In the genomic region with DNA sequence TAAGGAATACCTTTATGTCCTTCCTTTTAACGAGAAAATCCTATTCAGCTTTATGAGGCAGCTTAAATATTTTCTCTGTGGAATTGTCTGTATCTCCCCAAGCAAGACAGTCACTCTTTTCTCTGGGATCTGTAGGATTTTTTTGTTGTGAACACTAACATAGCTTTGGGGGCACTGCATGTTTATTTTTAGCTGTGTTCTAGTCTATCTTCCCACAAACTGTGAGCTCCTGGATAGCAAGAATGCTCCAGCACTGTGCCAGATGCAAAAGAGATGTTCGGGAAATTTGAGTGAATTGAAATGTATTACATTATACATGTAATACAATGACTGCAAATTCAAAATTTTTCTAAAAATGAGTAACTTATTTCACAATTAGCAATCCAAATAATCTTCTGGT, we compare ENCODE assay signal across 24 cellular contexts.
"Had no signal": no experiment of that assay in that cellular context is flagged by ENCODE, and none has a peak within 500 bp of the region (broad histone marks: within the 10 kb centered on the region; RNA-seq: fewer than 3 reads in every experiment).

No MANE protein-coding gene starts in this region.

- H3K4me1 Mint-ChIP-seq: T-helper 17 cell had no signal

- H3K36me3 ChIP-seq: breast epithelium had no signal

- H3K27me3 Mint-ChIP-seq: activated naive CD8-positive, alpha-beta T cell treated with anti-CD3 and anti-CD28 coated beads, Interleukin-2, amount 10 ng/mL, durations not matched to agents 7 days and 5 days had no signal

- H3K4me1 ChIP-seq: breast epithelium had no signal

- H3K27ac Mint-ChIP-seq: activated CD8-positive, alpha-beta T cell treated with anti-CD3 and anti-CD28 coated beads, Interleukin-2, amount 10 ng/mL, durations not matched to agents 7 days and 5 days; activated naive CD8-positive, alpha-beta T cell treated with anti-CD3 and anti-CD28 coated beads, Interleukin-2, amount 10 ng/mL, durations not matched to agents 7 days and 5 days; T-helper 17 cell; WTC11 had no signal

- H3K36me3 Mint-ChIP-seq: activated naive CD8-positive, alpha-beta T cell treated with anti-CD3 and anti-CD28 coated beads, Interleukin-2, amount 10 ng/mL, durations not matched to agents 7 days and 5 days; WTC11 had no signal

- H3K4me3 Mint-ChIP-seq: activated CD8-positive, alpha-beta T cell treated with anti-CD3 and anti-CD28 coated beads, Interleukin-2, amount 10 ng/mL, durations not matched to agents 7 days and 5 days; activated naive CD8-positive, alpha-beta T cell treated with anti-CD3 and anti-CD28 coated beads, Interleukin-2, amount 10 ng/mL, durations not matched to agents 7 days and 5 days; T-helper 17 cell; WTC11 had no signal

- DNase-seq: activated CD4-positive, alpha-beta T cell treated with anti-CD3 and anti-CD28 coated beads for 48 hours; activated CD4-positive, alpha-beta T cell treated with anti-CD3 and anti-CD28 coated beads, Interleukin-2, amount 50 U/mL, for 4 hours; activated CD4-positive, CD25-positive, alpha-beta regulatory T cell treated with anti-CD3 and anti-CD28 coated beads, Interleukin-2, amount 50 U/mL, for 72 hours; activated CD8-positive, alpha-beta memory T cell treated with anti-CD3 and anti-CD28 coated beads, Interleukin-2, amount 50 U/mL, for 48 hours; activated CD8-positive, alpha-beta T cell treated with anti-CD3 and anti-CD28 coated beads, Interleukin-2, amount 10 ng/mL, durations not matched to agents 7 days and 5 days; activated naive CD4-positive, alpha-beta T cell treated with anti-CD3 and anti-CD28 coated beads, Interleukin-2, amount 50 U/mL, for 16 hours; activated naive CD8-positive, alpha-beta T cell treated with anti-CD3 and anti-CD28 coated beads, Interleukin-2, amount 10 ng/mL, durations not matched to agents 7 days and 5 days; activated T-cell treated with anti-CD3 and anti-CD28 coated beads, Interleukin-2, amount 50 U/mL, for 1 hour; aorta; caudate nucleus; NCI-H1048; NCI-H1417 treated with DMSO at 0.1 percent for 48 hours; NCI-H1694; NCI-H2029; NCI-H2107; NCI-H2171 treated with DMSO at 0.1 percent for 48 hours; NCI-H226; NCI-H82; NK-92 treated with Interleukin-12 subunit alpha and Interleukin-12 subunit beta, amount 100 ng/mL, for 24 hours; SHP77 treated with DMSO at 0.1 percent for 48 hours; T-helper 17 cell; T-helper 9 cell had no signal

- ATAC-seq: activated CD8-positive, alpha-beta T cell treated with anti-CD3 and anti-CD28 coated beads, Interleukin-2, amount 10 ng/mL, durations not matched to agents 7 days and 5 days; T-helper 17 cell; WTC11 had no signal

- H3K27ac ChIP-seq: breast epithelium had no signal

- H3K4me3 ChIP-seq: breast epithelium had no signal

- H3K9me3 ChIP-seq: breast epithelium had no signal

- H3K27me3 ChIP-seq: breast epithelium had no signal
